ENCODE assay signal across 16 cellular contexts in the genomic region with DNA sequence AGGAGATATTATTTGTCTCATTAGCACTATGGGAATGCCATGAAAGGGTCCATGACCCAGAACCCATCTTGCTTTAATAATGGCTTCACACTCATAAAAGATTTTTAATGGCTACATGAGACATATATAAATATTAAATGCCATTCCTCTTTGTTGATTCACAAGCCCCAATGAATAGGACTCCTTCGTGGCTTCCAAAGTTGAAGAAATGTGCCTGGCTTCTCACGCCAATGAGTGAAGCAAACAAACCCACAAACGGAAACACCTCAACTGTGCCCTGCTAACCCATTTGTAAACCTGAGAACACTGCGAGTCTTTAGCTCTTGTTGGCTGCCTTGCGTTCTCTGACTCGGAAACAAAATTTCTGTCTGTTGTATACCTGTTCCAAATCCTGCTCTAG.
"Had no signal": no experiment of that assay in that cellular context is flagged by ENCODE, and none has a peak within 500 bp of the region (broad histone marks: within the 10 kb centered on the region; RNA-seq: fewer than 3 reads in every experiment).

No MANE protein-coding gene starts in this region.

- H3K4me1 Mint-ChIP-seq: naive thymus-derived CD8-positive, alpha-beta T cell had no signal

- H3K4me3 Mint-ChIP-seq: naive thymus-derived CD8-positive, alpha-beta T cell had no signal

- H3K9me3 Mint-ChIP-seq: naive thymus-derived CD8-positive, alpha-beta T cell had no signal

- H3K27ac Mint-ChIP-seq: naive thymus-derived CD8-positive, alpha-beta T cell had no signal

- H3K36me3 Mint-ChIP-seq: naive thymus-derived CD8-positive, alpha-beta T cell had no signal

- DNase-seq: effector memory CD4-positive, alpha-beta T cell; gastrocnemius medialis; heart right ventricle; hypothalamus; kidney glomerular epithelial cell; naive thymus-derived CD8-positive, alpha-beta T cell; posterior cingulate gyrus; sigmoid colon; small intestine; stimulated activated CD4-positive, alpha-beta T cell treated with anti-CD3 and anti-CD28 coated beads, Interleukin-12 subunit alpha, Interleukin-12 subunit beta, amount 100 ng/mL, for 4 hours; stimulated activated naive CD4-positive, alpha-beta T cell; stomach; substantia nigra; transverse colon had no signal

- H3K4me3 ChIP-seq: esophagus muscularis mucosa, gastrocnemius medialis, heart right ventricle, sigmoid colon, stomach, thoracic aorta, transverse colon had no signal

- H3K27me3 Mint-ChIP-seq: naive thymus-derived CD8-positive, alpha-beta T cell had no signal
